1 cellular context compared by ENCODE assay signal in genomic region chr6:28353981-28354676, GRCh38.
TF ChIP-seq lines count a peak whose summit lies in the region.

No MANE protein-coding gene starts in this region.

TF ChIP-seq in K562, 482 proteins besides CTCF, POLR2A, EP300 and RAD21 (continued from another document and continues in another):
- TF ChIP-seq CEBPZ (IDR thresholded peaks at IDR 0.05; ENCODE audit: borderline replicate concordance, low read depth, low read length) (no peak), BRCA1 (IDR thresholded peaks at IDR 0.05) (no peak), BRCA1 (CRISPR knock-in tag; IDR thresholded peaks at IDR 0.05) (no peak), CLOCK (CRISPR knock-in tag; IDR thresholded peaks at IDR 0.05; ENCODE audit: borderline replicate concordance) (peak; percentile 87; the same call in 1 of the 2 replicates), HBP1 (CRISPR knock-in tag; IDR thresholded peaks at IDR 0.05) (peak; percentile 97), ZNF347 (CRISPR knock-in tag; IDR thresholded peaks at IDR 0.05; ENCODE audit: low read depth) (peak; percentile 91), OTX1 (CRISPR knock-in tag; IDR thresholded peaks at IDR 0.05) (peak; percentile 98), ATF6 (CRISPR knock-in tag; IDR thresholded peaks at IDR 0.05) (no peak), HOMEZ (CRISPR knock-in tag; IDR thresholded peaks at IDR 0.05) (peak; percentile 92), RNF219 (CRISPR knock-in tag; IDR thresholded peaks at IDR 0.05) (peak; percentile 97), THAP7 (CRISPR knock-in tag; IDR thresholded peaks at IDR 0.05) (no peak), ZBTB11 (CRISPR knock-in tag; IDR thresholded peaks at IDR 0.05) (peak in 2 of 3 experiments; percentile 33 to 93; a peak in 2 of 6 replicates), NR2C2 (CRISPR knock-in tag; IDR thresholded peaks at IDR 0.05) (no peak), NR2C2 (tag; IDR thresholded peaks at IDR 0.05) (peak; percentile 92), KDM4B (IDR thresholded peaks at IDR 0.05; ENCODE audit: borderline replicate concordance in 2 of 2, low read depth in 1 of 2) (0 out of 4 replicates have a peak, but pooled peaks of 1 of the 2 experiments have one; percentile 54), HSF4 (CRISPR knock-in tag; IDR thresholded peaks at IDR 0.05; ENCODE audit: borderline replicate concordance) (peak; percentile 98), PTRF (tag; IDR thresholded peaks at IDR 0.05) (peak; percentile 98), NFRKB (IDR thresholded peaks at IDR 0.05; ENCODE audit: low read depth) (peak; percentile 52), NRF1 (conservative IDR thresholded peaks at IDR 0.05 in 1 of 2, IDR thresholded peaks at IDR 0.05 in 1 of 2) (peak; percentile 91 to 92), HMG20B (CRISPR knock-in tag; IDR thresholded peaks at IDR 0.05) (no peak), ZNF431 (CRISPR knock-in tag; IDR thresholded peaks at IDR 0.05) (no peak), CEBPB (tag; IDR thresholded peaks at IDR 0.05) (peak; percentile 73), GABPB1 (CRISPR knock-in tag; IDR thresholded peaks at IDR 0.05) (peak; percentile 46; the same call in 1 of the 2 replicates), ZNF408 (CRISPR knock-in tag; IDR thresholded peaks at IDR 0.05; ENCODE audit: low read depth) (no peak), TEAD4 (IDR thresholded peaks at IDR 0.05; ENCODE audit: low read length) (peak; percentile 60), TEAD4 (CRISPR knock-in tag; IDR thresholded peaks at IDR 0.05; ENCODE audit: borderline replicate concordance) (no peak), MNT (conservative IDR thresholded peaks at IDR 0.05) (peak; percentile 39 to 46; a peak in 3 of 4 replicates), E2F1 (CRISPR knock-in tag; IDR thresholded peaks at IDR 0.05) (peak; percentile 54), ZNF395 (CRISPR knock-in tag; IDR thresholded peaks at IDR 0.05) (peak; percentile 100), ZC3H4 (CRISPR knock-in tag; IDR thresholded peaks at IDR 0.05; ENCODE audit: borderline replicate concordance) (peak; percentile 66; the same call in 1 of the 2 replicates), ZNF668 (CRISPR knock-in tag; IDR thresholded peaks at IDR 0.05) (peak; percentile 98), MAZ (CRISPR knock-in tag; conservative IDR thresholded peaks at IDR 0.05 in 1 of 2, IDR thresholded peaks at IDR 0.05 in 1 of 2) (peak in 1 of 2 experiments; percentile 96; a peak in 2 of 4 replicates), SMARCB1 (IDR thresholded peaks at IDR 0.05; ENCODE audit: insufficient read length, low read depth) (no peak), TRIM28 (IDR thresholded peaks at IDR 0.05) (peak; percentile 21; the same call in 1 of the 2 replicates), BCL6 (CRISPR knock-in tag; IDR thresholded peaks at IDR 0.05) (peak; percentile 93)
